In the genomic region with DNA sequence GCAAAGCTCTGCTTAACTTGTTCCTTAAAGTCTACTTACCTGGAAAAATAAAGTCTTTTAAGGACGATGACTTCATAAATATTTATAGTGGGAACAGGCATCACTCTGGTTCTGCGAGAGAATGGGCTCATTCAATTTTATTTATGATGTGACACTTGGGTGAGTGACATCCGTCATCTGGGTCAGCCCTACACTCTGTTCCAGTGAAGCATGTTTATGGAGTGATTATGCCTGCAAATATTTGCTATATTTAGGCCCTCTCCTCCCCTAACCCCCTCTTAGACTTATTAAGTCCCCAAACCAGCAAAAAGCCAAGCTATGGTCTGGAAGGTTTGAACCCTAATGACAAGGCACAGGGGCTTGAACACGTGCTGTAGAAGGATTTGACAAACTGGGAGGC, we compare ENCODE assay signal across 15 cellular contexts. TPM values are rescaled to one million over a fixed set of nuclear protein-coding genes. Genes with fewer than 3 reads are reported as not detected.
DNase-seq lines count a peak whose midpoint lies in the region; ATAC-seq and TF ChIP-seq lines count a peak whose summit lies in the region.
"Had no signal": no experiment of that assay in that cellular context is flagged by ENCODE, and none has a peak within 500 bp of the region (broad histone marks: within the 10 kb centered on the region; RNA-seq: fewer than 3 reads in every experiment).

No MANE protein-coding gene starts in this region.

- peak overlapping the region; percentile 62 for H2AFZ ChIP-seq in parathyroid adenoma

- H3K4me2 ChIP-seq in parathyroid adenoma (ENCODE audit: low read length), result peak overlapping the region; percentile 33

- ATAC-seq in left cardiac atrium (no peak), aorta (ENCODE audit: low FRiP score) (no peak)
- ATAC-seq: activated T-helper 17 cell treated with anti-CD3 and anti-CD28 coated beads, Interleukin-2, amount 50 U/mL, for 72 hours had no signal

- WGBS in esophagus, 2 donors, result 82 to 84% methylated on average over 4 of the region's 4 CpGs
- 6 to 10% methylated on average over 4 of the region's 4 CpGs for WGBS in aorta, 2 donors

- H3K9ac ChIP-seq in parathyroid adenoma, result no peak overlapping the region

- TF ChIP-seq CTCF in right atrium auricular region (IDR thresholded peaks at IDR 0.05) (no peak), parathyroid adenoma (IDR thresholded peaks at IDR 0.05) (no peak)

- H3K9me3 ChIP-seq in right atrium auricular region (no peaks in the 10 kb centered on the region), esophagus (ENCODE audit: control insufficient read depth in 2 of 2, insufficient read depth in 1 of 2, low read depth in 1 of 2, low read length in 1 of 2) (no peaks in the 10 kb centered on the region), parathyroid adenoma (ENCODE audit: control insufficient read depth, low read length) (no peaks in the 10 kb centered on the region), aorta (ENCODE audit: control insufficient read depth, low read length) (no peaks in the 10 kb centered on the region)
- H3K9me3 ChIP-seq: ovary had no signal

- H3K27me3 ChIP-seq in right atrium auricular region (no peaks in the 10 kb centered on the region), esophagus (ENCODE audit: control insufficient read depth in 1 of 2, insufficient read depth in 2 of 2, low read length in 2 of 2) (no peaks in the 10 kb centered on the region), parathyroid adenoma (ENCODE audit: control insufficient read depth, insufficient read depth, low read length) (no peaks in the 10 kb centered on the region), aorta (ENCODE audit: control insufficient read depth in 1 of 2, insufficient read depth in 2 of 2, low read length in 1 of 2) (no peaks in the 10 kb centered on the region)
- H3K27me3 ChIP-seq: ovary had no signal

- H3K4me3 ChIP-seq in right atrium auricular region (no peak overlapping the region), esophagus (ENCODE audit: low read depth in 1 of 2, low read length in 2 of 2) (no peak overlapping the region), parathyroid adenoma (ENCODE audit: low read depth, low read length) (no peak overlapping the region), aorta (ENCODE audit: low read length in 2 of 2) (no peak overlapping the region)
- H3K4me3 ChIP-seq: ovary had no signal

- in situ Hi-C loops in KBM-7 (cut with MboI; ENCODE audit: low pct_unique_long_range_greater_than_20kb, low sequenced_read_pairs), result no loop called here

- H3K4me1 ChIP-seq in right atrium auricular region (peaks cover 0 to 56% of the 10 kb centered on the region in 2 donors), esophagus (ENCODE audit: control insufficient read depth in 2 of 2, insufficient read depth in 2 of 2, low read length in 1 of 2) (peaks cover 0 to 5% of the 10 kb centered on the region in 2 donors), parathyroid adenoma (peaks cover 14% of the 10 kb centered on the region), aorta (ENCODE audit: control insufficient read depth in 1 of 2, insufficient read depth in 2 of 2, low read length in 2 of 2) (peaks cover 0 to 5% of the 10 kb centered on the region in 2 donors)

- H3K36me3 ChIP-seq in right atrium auricular region (no peaks in the 10 kb centered on the region), esophagus (ENCODE audit: control insufficient read depth in 2 of 2, insufficient read depth in 2 of 2, low read length in 1 of 2) (no peaks in the 10 kb centered on the region), parathyroid adenoma (ENCODE audit: control insufficient read depth, insufficient read depth, low read length) (no peaks in the 10 kb centered on the region), aorta (ENCODE audit: control insufficient read depth in 1 of 2, insufficient read depth in 2 of 2, low read length in 1 of 2) (no peaks in the 10 kb centered on the region)
- H3K36me3 ChIP-seq: ovary had no signal

- intact Hi-C loops in left cardiac atrium (cut with DNase I) (loop anchor here in 1 of 2 donors (10.0 kb wide), 1 partner anchor 79 kb away; no protein-coding TSS in a partner anchor), aorta (cut with DNase I) (loop anchor here (5.0 to 10.0 kb wide), 5 partner anchors 67 to 551 kb away; partner anchors contain the start of genes OTUD4 (in 1 of the 2) and SMAD1 (in 1 of the 2))

- no peak for DNase-seq in right atrium auricular region (ENCODE audit: low spot score)
- no peak for DNase-seq in left cardiac atrium
- no peak for DNase-seq in aorta
- no peak for DNase-seq in KBM-7
- DNase-seq in AG08395 (ENCODE audit: low spot score), result no peak
- no peak for DNase-seq in activated CD4-positive, CD25-positive, alpha-beta regulatory T cell treated with anti-CD3 and anti-CD28 coated beads, Interleukin-2, amount 50 U/mL, for 72 hours
- DNase-seq: activated CD4-positive, alpha-beta T cell treated with anti-CD3 and anti-CD28 coated beads for 1 hour; DND-41; NCI-H1694; NCI-H748 treated with DMSO at 0.1 percent for 48 hours had no signal

- H3K79me2 ChIP-seq in parathyroid adenoma, result no peaks in the 10 kb centered on the region

- H3K27ac ChIP-seq in right atrium auricular region, result peak overlapping the region; percentile 93 to 99
- peak overlapping the region; percentile 57 to 100 for H3K27ac ChIP-seq in esophagus (ENCODE audit: low read depth in 2 of 2, low read length in 1 of 2)
- peak overlapping the region; percentile 64 for H3K27ac ChIP-seq in parathyroid adenoma
- H3K27ac ChIP-seq in aorta (ENCODE audit: low read depth in 1 of 2, low read length in 2 of 2), result peak overlapping the region; percentile 98 to 99

RNA-seq across cellular contexts. Expression of gene C4orf51, which starts 55.8 kb away (rescaled TPM):
- total RNA-seq in right atrium auricular region, result not detected
- not detected for total RNA-seq in left cardiac atrium
- not detected for polyA plus RNA-seq in esophagus
- not detected for total RNA-seq in aorta
- polyA plus RNA-seq in aorta, result not detected
- total RNA-seq: activated T-helper 17 cell treated with anti-CD3 and anti-CD28 coated beads, Interleukin-2, amount 50 U/mL, for 72 hours; bronchial epithelial cell; ovary had no signal
- polyA plus RNA-seq: ovary had no signal
